Comparison of ENCODE assay signal across 16 cellular contexts in the genomic region with DNA sequence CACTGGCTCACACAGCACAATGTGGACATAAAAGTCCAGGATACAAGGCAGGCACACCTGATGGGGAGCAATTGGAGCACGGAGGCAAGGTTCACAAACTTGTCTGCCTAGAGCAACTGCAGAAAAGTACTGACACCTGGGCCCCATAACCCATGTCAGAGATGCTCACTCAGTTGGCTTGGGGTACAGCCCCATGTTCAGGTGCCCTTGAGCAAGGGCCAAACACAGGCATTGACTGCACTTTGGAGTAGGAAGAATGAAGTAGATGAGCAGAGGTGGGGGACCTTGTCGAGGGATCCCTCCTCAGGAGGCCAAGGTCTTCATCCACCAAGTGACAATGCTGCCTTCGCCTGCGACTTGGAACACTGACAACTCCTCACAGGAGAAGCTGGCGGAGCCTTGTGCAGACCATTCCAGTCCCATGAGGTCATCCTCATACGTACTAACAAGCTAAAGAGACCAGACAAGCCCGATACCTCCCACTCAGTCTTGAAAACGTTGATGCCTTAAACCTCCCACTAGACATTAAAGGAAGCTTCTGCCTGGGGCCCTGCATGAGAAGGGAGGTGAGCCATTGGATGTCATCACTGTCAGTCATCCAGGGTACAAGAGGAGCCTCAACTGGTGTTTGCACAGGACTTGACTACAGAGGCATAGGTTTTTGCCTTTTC. TPM values are rescaled to one million over a fixed set of nuclear protein-coding genes. Genes with fewer than 3 reads are reported as not detected.
DNase-seq lines count a peak whose midpoint lies in the region; ATAC-seq, FAIRE-seq and TF ChIP-seq lines count a peak whose summit lies in the region.
"Had no signal": no experiment of that assay in that cellular context is flagged by ENCODE, and none has a peak within 500 bp of the region (broad histone marks: within the 10 kb centered on the region; RNA-seq: fewer than 3 reads in every experiment).

No MANE protein-coding gene starts in this region.

- H3K4me2 ChIP-seq in A549 (peak overlapping the region; percentile 22; the same call in 2 of the 3 replicates), K562 (ENCODE audit: insufficient read depth, low read length) (no peak overlapping the region)
- H3K4me2 ChIP-seq: PC-9 had no signal

- peaks cover 12% of the 10 kb centered on the region for H3K9me3 ChIP-seq in A549
- no peaks in the 10 kb centered on the region for H3K9me3 ChIP-seq in K562 (replicated peaks; ENCODE audit: control insufficient read depth, insufficient read depth, low read depth, low read length)
- no peaks in the 10 kb centered on the region for H3K9me3 ChIP-seq in transverse colon
- H3K9me3 ChIP-seq: gastrocnemius medialis had no signal

- CTCF ChIA-PET in A549 (lab: Yijun Ruan, JAX) = no interaction called here
- CTCF ChIA-PET in HEK293T (lab: Yijun Ruan, JAX) = interaction anchor here (0.6 kb wide), 2 partner anchors 40 to 65 kb away, joined by 3 read pairs; no protein-coding TSS in a partner anchor
- CTCF ChIA-PET in K562 (lab: Yijun Ruan, JAX; ENCODE audit: low intra/inter-chr PET ratio) = no interaction called here

- H3K79me2 ChIP-seq in K562 (ENCODE audit: control insufficient read depth, insufficient read depth, low read length) = no peaks in the 10 kb centered on the region

- POLR2A ChIA-PET in A549 (lab: Yijun Ruan, JAX) (interaction anchor here (0.6 kb wide), 1 partner anchor 10 kb away, joined by 3 read pairs; no protein-coding TSS in a partner anchor), HEK293T (lab: Yijun Ruan, JAX) (no interaction called here), K562 (lab: Yijun Ruan, JAX) (interaction anchor here (0.5 kb wide), 1 partner anchor 886 kb away, joined by 3 read pairs; no protein-coding TSS in a partner anchor)

- TF ChIP-seq RAD21 in A549 (conservative IDR thresholded peaks at IDR 0.05 in 1 of 2, IDR thresholded peaks at IDR 0.05 in 1 of 2) (no peak), K562 (CRISPR knock-in tag; conservative IDR thresholded peaks at IDR 0.05 in 1 of 2, IDR thresholded peaks at IDR 0.05 in 1 of 2) (no peak)

- BruUV-seq in K562 (replicated peaks; lab: Mats Ljungman, UMichigan) = no TSS peak

- FAIRE-seq in A549 (lab: Jason Lieb, UNC) (no peak), K562 (lab: Jason Lieb, UNC) (no peak)
- FAIRE-seq: HepG2 had no signal

- no peaks in the 10 kb centered on the region for H4K20me1 ChIP-seq in K562 (replicated peaks; ENCODE audit: control insufficient read depth, insufficient read depth, low read length)

- H3K4me1 ChIP-seq in A549 (peaks cover 7% of the 10 kb centered on the region; the same call in 2 of the 3 replicates), K562 (replicated peaks in 1 of 2; ENCODE audit: control insufficient read depth in 2 of 2, insufficient read depth in 2 of 2, low read length in 2 of 2) (no peaks in the 10 kb centered on the region), transverse colon (no peaks in the 10 kb centered on the region)
- H3K4me1 ChIP-seq: gastrocnemius medialis had no signal

- DNase-seq in A549 (ENCODE audit: low read depth in 1 of 2, low spot score in 1 of 2) = peak; percentile 46 to 58
- no peak for DNase-seq in HEK293T (ENCODE audit: extremely low spot score)
- no peak for DNase-seq in K562 (ENCODE audit: extremely low read depth in 1 of 4, low spot score in 3 of 4)
- DNase-seq in left kidney (ENCODE audit: low read depth, low spot score) = peak; percentile 71
- DNase-seq in T-helper 2 cell = no peak
- DNase-seq in Ammon's horn (ENCODE audit: low spot score) = no peak
- DNase-seq in transverse colon = no peak
- DNase-seq: activated T-cell treated with anti-CD3 and anti-CD28 coated beads, Interleukin-2, amount 50 U/mL, for 72 hours; AML-193; gastrocnemius medialis; NCI-H2107; PC-9; WERI-Rb-1 had no signal

- intact Hi-C loops in K562 (cut with micrococcal nuclease) (no loop called here), transverse colon (cut with DNase I; ENCODE audit: low total_unique reads) (no loop called here)

- no peak overlapping the region for H3K9ac ChIP-seq in K562 (ENCODE audit: insufficient read depth in 1 of 2, low read depth in 2 of 2, low read length in 2 of 2)

- H3K27ac ChIP-seq in A549 = no peak overlapping the region
- no peak overlapping the region for H3K27ac ChIP-seq in K562 (ENCODE audit: extremely low read depth, low read depth, low read length)
- H3K27ac ChIP-seq in transverse colon = no peak overlapping the region
- H3K27ac ChIP-seq: gastrocnemius medialis, PC-9, WERI-Rb-1 had no signal

- 15% methylated on average over 7 of the region's 8 CpGs for WGBS in A549 (ENCODE audit: missing lambda C conversion rate)
- WGBS in K562 (ENCODE audit: insufficient coverage, low coverage, missing lambda C conversion rate) = 2% methylated on average over 8 of the region's 8 CpGs
- 52% methylated on average over 8 of the region's 8 CpGs; no CpG with 5 or more reads in 1 of the 2 donors for WGBS in transverse colon (ENCODE audit: low coverage in 1 of 2), 2 donors

- H3K36me3 ChIP-seq in K562 (ENCODE audit: control insufficient read depth, insufficient read depth, low read length) (no peaks in the 10 kb centered on the region), transverse colon (no peaks in the 10 kb centered on the region)
- H3K36me3 ChIP-seq: gastrocnemius medialis, WERI-Rb-1 had no signal

- H3K9me1 ChIP-seq in K562 (ENCODE audit: control insufficient read depth, insufficient read depth, low read length) = no peaks in the 10 kb centered on the region

- TF ChIP-seq CTCF in A549 (IDR thresholded peaks at IDR 0.05) (no peak), K562 (IDR thresholded peaks at IDR 0.05 in 2 of 3, conservative IDR thresholded peaks at IDR 0.05 in 1 of 3; ENCODE audit: insufficient read depth in 2 of 3, low read depth in 1 of 3, low read length in 3 of 3) (no peak), transverse colon (IDR thresholded peaks at IDR 0.05) (no peak)

- no peak for TF ChIP-seq POLR2A in A549 (IDR thresholded peaks at IDR 0.05; ENCODE audit: low read length)
- TF ChIP-seq POLR2A in K562 (conservative IDR thresholded peaks at IDR 0.05) = no peak
- no peak for TF ChIP-seq POLR2A in transverse colon (IDR thresholded peaks at IDR 0.05)

- TF ChIP-seq EP300 in A549 (IDR thresholded peaks at IDR 0.05) = no peak
- no peak for TF ChIP-seq EP300 in K562 (IDR thresholded peaks at IDR 0.05; ENCODE audit: low read length)
- TF ChIP-seq EP300 in transverse colon (IDR thresholded peaks at IDR 0.05; ENCODE audit: low read depth) = no peak

- in situ Hi-C loops in K562 (cut with MboI) (no loop called here), transverse colon (cut with MboI; ENCODE audit: low pct_ligation_motif_present in 1 of 4, low pct_unique_long_range_greater_than_20kb in 1 of 4, low sequenced_read_pairs in 3 of 4) (no loop called here)

- H3K4me3 ChIP-seq in A549 = no peak overlapping the region
- no peak overlapping the region for H3K4me3 ChIP-seq in K562
- no peak overlapping the region for H3K4me3 ChIP-seq in transverse colon
- H3K4me3 ChIP-seq: gastrocnemius medialis, PC-9 had no signal

- no peaks in the 10 kb centered on the region for H3K27me3 ChIP-seq in K562 (ENCODE audit: control insufficient read depth in 2 of 2, insufficient read depth in 2 of 2, low read length in 2 of 2)
- peaks cover 8% of the 10 kb centered on the region for H3K27me3 ChIP-seq in transverse colon

- ATAC-seq in A549 (peak; percentile 62 to 80; a peak in 5 of 6 replicates), K562 (no peak), HG03469 (IDR thresholded peaks at IDR 0.05; ENCODE audit: unreplicated experiment) (no peak)
- ATAC-seq: activated T-cell treated with anti-CD3 and anti-CD28 coated beads, Interleukin-2, amount 50 U/mL, for 72 hours; gastrocnemius medialis; HepG2 had no signal

- no peak overlapping the region for H2AFZ ChIP-seq in K562 (ENCODE audit: low read depth, low read length)
- H2AFZ ChIP-seq: PC-9 had no signal

TF ChIP-seq in A549, 52 proteins besides CTCF, POLR2A, EP300 and RAD21 (continues in another document):
- TF ChIP-seq MAX (IDR thresholded peaks at IDR 0.05) = no peak

TF ChIP-seq in HEK293T, 16 proteins besides CTCF, POLR2A, EP300 and RAD21 (continues in another document):
- TF ChIP-seq TARDBP (IDR thresholded peaks at IDR 0.05) (no peak), HDGF (IDR thresholded peaks at IDR 0.05; ENCODE audit: borderline replicate concordance) (no peak)

TF ChIP-seq in K562, 482 proteins besides CTCF, POLR2A, EP300 and RAD21 (continues in another document):
- TF ChIP-seq SNIP1 (IDR thresholded peaks at IDR 0.05; ENCODE audit: low read depth) = no peak
- no peak for TF ChIP-seq RFX7 (CRISPR knock-in tag; IDR thresholded peaks at IDR 0.05)

RNA-seq across cellular contexts. Expression of gene C14orf180, which starts 42.5 kb away (rescaled TPM):
- polyA plus RNA-seq in A549 (2011; rRNA removed) (not detected in 2 replicates), A549 (2017; fragmentation: RNase III; extraction: RNeasy Plus Mini Kit Qiagen cat#74134 plus additional on column Dnase treatment) (not detected in 3 replicates), K562 (2011; rRNA removed) (not detected in 2 replicates), K562 (2014; fragmentation: Illumina TruSeq; extraction: Trizol) (not detected in 2 replicates), K562 (2014; fragmentation: Nextera tagmentation; extraction: Ambion mirVana) (not detected), K562 (2014; rRNA removed) (not detected in 2 replicates)
- polyA plus RNA-seq in A549 (2012; cell fraction: cytosol; rRNA removed) = not detected in 2 replicates
- not detected in 2 replicates for polyA plus RNA-seq in A549 (2012; cell fraction: nucleus; rRNA removed)
- not detected in 2 replicates for polyA minus RNA-seq in A549 (2011; rRNA and poly(A)+ RNA removed)
- total RNA-seq in K562 (2011; cell fraction: chromatin; rRNA removed; ENCODE audit: low replicate concordance) = not detected in 2 replicates
- total RNA-seq in K562 (2011; cell fraction: nucleolus; rRNA removed) = not detected in 2 replicates
- not detected in 2 replicates for total RNA-seq in K562 (2011; cell fraction: nucleoplasm; rRNA removed)
- total RNA-seq in K562 (2014; rRNA removed) (not detected in 2 replicates), K562 (2014; rRNA removed; fragmentation: Illumina TruSeq; extraction: Trizol) (not detected in 2 replicates), K562 (2015; rRNA removed; fragmentation: Illumina TruSeq; extraction: Trizol) (not detected in 2 replicates), K562 (2021) (not detected in 2 replicates), transverse colon (1 to 10 TPM in 2 of 4 donors, under 1 TPM in 1, not detected in 1; 0.32 to 2.3 (median 1.1) TPM)
- polyA plus RNA-seq in K562 (2011; cell fraction: cytosol; rRNA removed) = 0.04 TPM in 1 of 2 replicates, not detected in the other
- polyA plus RNA-seq in K562 (2011; cell fraction: nucleus; rRNA removed) = 0.20 TPM in 1 of 2 replicates, not detected in the other
- 0.10 and 0.11 TPM in 2 replicates for polyA plus RNA-seq in K562 (2012)
- polyA minus RNA-seq in K562 (2011; rRNA and poly(A)+ RNA removed) = not detected in 2 replicates
- not detected in 2 replicates for polyA minus RNA-seq in K562 (2011; cell fraction: cytosol; rRNA and poly(A)+ RNA removed)
- polyA minus RNA-seq in K562 (2011; cell fraction: nucleus; rRNA and poly(A)+ RNA removed) = not detected in 2 replicates
- total RNA-seq: activated T-cell treated with anti-CD3 and anti-CD28 coated beads, Interleukin-2, amount 50 U/mL, for 72 hours; HepG2; PC-9; pulmonary artery endothelial cell had no signal
- polyA plus RNA-seq: HepG2 had no signal

Comparison
In these comparisons a context has a peak if more than half of its experiments do, and no peak if none do; other contexts are left out.
1. ATAC-seq: peak in A549 (2 of 2); none in K562 (single experiment) and HG03469 (single experiment).
2. DNase-seq: peak in A549 (2 of 2) and left kidney (single experiment); none in HEK293T (single experiment), K562 (0 of 4), T-helper 2 cell (0 of 5), Ammon's horn (single experiment) and transverse colon (single experiment).